In the genomic region with DNA sequence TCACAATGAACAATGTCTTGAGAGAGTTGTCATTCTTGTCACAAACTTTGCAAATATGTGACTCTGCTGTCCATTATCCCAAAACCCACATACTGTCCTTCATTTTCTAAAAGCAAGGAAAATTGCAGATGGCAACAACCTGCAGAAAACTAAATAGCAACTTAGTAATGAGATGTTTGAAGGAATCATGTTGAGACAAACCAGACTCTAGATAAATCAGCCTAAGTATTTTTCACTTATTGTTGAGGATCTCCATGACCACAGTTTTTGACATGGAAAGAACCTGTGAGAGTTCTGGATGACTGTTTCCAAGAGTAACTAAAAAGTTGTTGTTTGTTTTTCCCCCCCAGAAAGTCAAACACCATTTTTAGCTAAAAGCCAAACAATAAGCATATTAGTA, we compare ENCODE assay signal across 1 cellular context.
TF ChIP-seq lines count a peak whose summit lies in the region.

No MANE protein-coding gene starts in this region.

TF ChIP-seq in SK-N-SH, 30 proteins besides CTCF, POLR2A, EP300 and RAD21 (continued from another document):
- TF ChIP-seq REST (IDR thresholded peaks at IDR 0.05; ENCODE audit: low read depth, low read length) (no peak), ELF1 (IDR thresholded peaks at IDR 0.05) (no peak), NFIC (IDR thresholded peaks at IDR 0.05; ENCODE audit: borderline replicate concordance) (no peak), YY1 (IDR thresholded peaks at IDR 0.05; ENCODE audit: low read depth) (no peak)
- TF ChIP-seq, protein P1, sequence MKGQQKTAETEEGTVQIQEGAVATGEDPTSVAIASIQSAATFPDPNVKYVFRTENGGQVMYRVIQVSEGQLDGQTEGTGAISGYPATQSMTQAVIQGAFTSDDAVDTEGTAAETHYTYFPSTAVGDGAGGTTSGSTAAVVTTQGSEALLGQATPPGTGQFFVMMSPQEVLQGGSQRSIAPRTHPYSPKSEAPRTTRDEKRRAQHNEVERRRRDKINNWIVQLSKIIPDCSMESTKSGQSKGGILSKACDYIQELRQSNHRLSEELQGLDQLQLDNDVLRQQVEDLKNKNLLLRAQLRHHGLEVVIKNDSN (IDR thresholded peaks at IDR 0.05; ENCODE audit: borderline replicate concordance, low read depth), result no peak
